Comparison of ENCODE assay signal across 8 cellular contexts in the genomic region with DNA sequence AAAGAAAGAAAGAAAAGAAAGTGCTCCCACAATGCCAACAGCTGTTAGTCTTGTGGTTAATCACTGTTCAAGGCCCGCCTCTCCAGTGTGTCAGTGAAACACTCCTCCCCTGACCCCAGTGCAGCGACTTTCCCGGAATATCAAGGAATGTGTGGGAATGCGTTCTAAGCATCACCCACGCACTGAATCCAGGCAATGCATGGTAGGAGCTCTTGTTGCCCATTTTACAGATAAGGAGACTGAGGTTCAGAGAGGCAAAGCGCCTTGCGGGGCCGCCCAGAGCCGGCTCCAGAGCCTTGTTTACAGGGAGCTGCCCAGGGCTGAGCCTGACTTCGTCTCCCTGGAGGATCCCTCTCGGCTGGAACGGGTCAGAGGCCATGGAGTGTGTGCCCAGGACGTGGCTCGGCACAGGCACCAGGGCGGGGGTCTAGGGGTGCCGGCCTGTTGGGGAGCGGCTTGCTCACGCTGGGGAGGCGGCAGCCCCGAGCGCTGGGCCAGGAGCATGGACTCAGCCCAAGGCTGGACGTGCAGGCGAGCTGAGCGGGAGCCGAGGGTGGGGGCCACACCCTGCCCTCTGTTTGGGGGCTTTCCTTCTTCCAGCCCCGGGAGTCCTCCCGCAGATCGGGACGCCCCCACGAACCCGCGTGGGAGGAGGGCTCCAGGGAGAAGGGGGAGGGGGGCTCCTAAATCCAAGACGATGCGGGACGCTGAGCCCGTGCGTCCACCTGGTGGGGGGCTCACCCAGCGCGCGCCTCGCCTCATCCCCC. TPM values are rescaled to one million over a fixed set of nuclear protein-coding genes. Genes with fewer than 3 reads are reported as not detected.
A peak's percentile ranks its signal among the peaks of the same experiment; 100 is the strongest.
DNase-seq lines count a peak whose midpoint lies in the region; ATAC-seq and TF ChIP-seq lines count a peak whose summit lies in the region.

No MANE protein-coding gene starts in this region.

- H3K4me3 Mint-ChIP-seq in activated T-helper 17 cell treated with anti-CD3 and anti-CD28 coated beads, Interleukin-2, amount 50 U/mL, for 72 hours, result peak overlapping the region; percentile 80

- no peaks in the 10 kb centered on the region for H3K9me3 Mint-ChIP-seq in activated T-helper 17 cell treated with anti-CD3 and anti-CD28 coated beads, Interleukin-2, amount 50 U/mL, for 72 hours

- no peaks in the 10 kb centered on the region for H3K27me3 ChIP-seq in osteoblast (ENCODE audit: insufficient read depth, low read length)

- no peaks in the 10 kb centered on the region for H3K27me3 Mint-ChIP-seq in activated T-helper 17 cell treated with anti-CD3 and anti-CD28 coated beads, Interleukin-2, amount 50 U/mL, for 72 hours

- H3K36me3 ChIP-seq in ES-I3 (ENCODE audit: insufficient read depth, low read length) (peaks cover 9% of the 10 kb centered on the region; the same call in 1 of the 2 replicates), osteoblast (ENCODE audit: insufficient read depth, low read length) (peaks cover 32% of the 10 kb centered on the region)

- peaks cover 3% of the 10 kb centered on the region for H3K4me1 Mint-ChIP-seq in activated T-helper 17 cell treated with anti-CD3 and anti-CD28 coated beads, Interleukin-2, amount 50 U/mL, for 72 hours

- H3K4me1 ChIP-seq in ES-I3 (ENCODE audit: insufficient read depth, low read length) (no peaks in the 10 kb centered on the region; the same call in none of the 2 replicates), osteoblast (ENCODE audit: insufficient read depth, low read length) (peaks cover 34% of the 10 kb centered on the region)

- ATAC-seq in HG03354 (IDR thresholded peaks at IDR 0.05; ENCODE audit: poor library complexity, severe bottlenecking, unreplicated experiment), result peak; percentile 13
- peak; percentile 20 for ATAC-seq in activated T-helper 17 cell treated with anti-CD3 and anti-CD28 coated beads, Interleukin-2, amount 50 U/mL, for 72 hours (replicated peaks)
- ATAC-seq in GM19351 (IDR thresholded peaks at IDR 0.05; ENCODE audit: unreplicated experiment), result no peak
- ATAC-seq in HG03439 (IDR thresholded peaks at IDR 0.05; ENCODE audit: unreplicated experiment), result no peak

- TF ChIP-seq CTCF in foreskin fibroblast (IDR thresholded peaks at IDR 0.05; ENCODE audit: low read depth, low read length) (no peak), osteoblast (IDR thresholded peaks at IDR 0.05; ENCODE audit: extremely low read depth, low read depth, low read length) (no peak)

- peak overlapping the region; percentile 74; the same call in 1 of the 2 replicates for H3K9ac ChIP-seq in ES-I3 (ENCODE audit: low read depth, low read length)

- H3K27ac Mint-ChIP-seq in activated T-helper 17 cell treated with anti-CD3 and anti-CD28 coated beads, Interleukin-2, amount 50 U/mL, for 72 hours, result peak overlapping the region; percentile 88

- peak overlapping the region; percentile 89 for H3K27ac ChIP-seq in osteoblast (ENCODE audit: low read depth, low read length)

- H3K36me3 Mint-ChIP-seq in activated T-helper 17 cell treated with anti-CD3 and anti-CD28 coated beads, Interleukin-2, amount 50 U/mL, for 72 hours (ENCODE audit: low read depth), result peaks cover 48% of the 10 kb centered on the region

- peak overlapping the region; percentile 51 for H2AFZ ChIP-seq in osteoblast (ENCODE audit: low read length)

- H3K9me3 ChIP-seq in ES-I3 (ENCODE audit: control insufficient read depth, insufficient read depth, low read length) (no peaks in the 10 kb centered on the region), osteoblast (ENCODE audit: low read depth, low read length) (no peaks in the 10 kb centered on the region)

- H4K20me1 ChIP-seq in osteoblast (ENCODE audit: insufficient read depth, low read length), result peaks cover 26% of the 10 kb centered on the region

- DNase-seq in foreskin fibroblast (peak; percentile 91 to 94), osteoblast (ENCODE audit: insufficient read length, low spot score, missing footprints) (peak; percentile 97), NCI-H345 (lab: John Stamatoyannopoulos, UW) (no peak)

- peak overlapping the region; percentile 84 for H3K4me2 ChIP-seq in osteoblast (ENCODE audit: insufficient read depth, low read length)

- peak overlapping the region; percentile 63 to 82 for H3K4me3 ChIP-seq in foreskin fibroblast (ENCODE audit: low read depth in 1 of 2, low read length in 2 of 2)
- peak overlapping the region; percentile 95 for H3K4me3 ChIP-seq in osteoblast (ENCODE audit: insufficient read depth, low read length)

- peaks cover 28% of the 10 kb centered on the region for H3K79me2 ChIP-seq in osteoblast (ENCODE audit: insufficient read depth, low read length)

RNA-seq across cellular contexts. Expression of a gene that starts 0.8 kb away (rescaled TPM):
- 100 to 1,000 TPM in 1 of 2 donors, 10 to 100 TPM in 1; 61.7 to 124 TPM for total RNA-seq in activated T-helper 17 cell treated with anti-CD3 and anti-CD28 coated beads, Interleukin-2, amount 50 U/mL, for 72 hours
- 52.7 and 53.2 TPM in 2 replicates for total RNA-seq in osteoblast

RNA-seq across cellular contexts. Expression of a gene that starts 18.2 kb away (rescaled TPM):
- total RNA-seq in activated T-helper 17 cell treated with anti-CD3 and anti-CD28 coated beads, Interleukin-2, amount 50 U/mL, for 72 hours, result 10 to 100 TPM; 19.6 to 19.8 TPM
- total RNA-seq in osteoblast, result 29.5 and 33.7 TPM in 2 replicates

RNA-seq across cellular contexts. Expression of a gene that starts 21.1 kb away (rescaled TPM):
- 10 to 100 TPM; 23.2 to 79.0 TPM for total RNA-seq in activated T-helper 17 cell treated with anti-CD3 and anti-CD28 coated beads, Interleukin-2, amount 50 U/mL, for 72 hours
- 100 and 106 TPM in 2 replicates for total RNA-seq in osteoblast

RNA-seq across cellular contexts. Expression of a gene that starts 32.0 kb away (rescaled TPM):
- total RNA-seq in activated T-helper 17 cell treated with anti-CD3 and anti-CD28 coated beads, Interleukin-2, amount 50 U/mL, for 72 hours, result 1 to 10 TPM; 2.6 to 3.7 TPM
- total RNA-seq in osteoblast, result 2.2 and 3.5 TPM in 2 replicates

RNA-seq across cellular contexts. Expression of a gene that starts 39.0 kb away (rescaled TPM):
- 10 to 100 TPM; 29.4 to 54.5 TPM for total RNA-seq in activated T-helper 17 cell treated with anti-CD3 and anti-CD28 coated beads, Interleukin-2, amount 50 U/mL, for 72 hours
- 10.1 and 11.5 TPM in 2 replicates for total RNA-seq in osteoblast

Comparison
In these comparisons a context has a peak if more than half of its experiments do, and no peak if none do; other contexts are left out.
1. ATAC-seq: peak in HG03354 (single experiment) and activated T-helper 17 cell treated with anti-CD3 and anti-CD28 coated beads, Interleukin-2, amount 50 U/mL, for 72 hours (single experiment); none in GM19351 (single experiment) and HG03439 (single experiment).